Comparison of ENCODE assay signal across 16 cellular contexts in genomic region chrX:128460835-128461234, GRCh38.
DNase-seq lines count a peak whose midpoint lies in the region; TF ChIP-seq lines count a peak whose summit lies in the region.
"Had no signal": no experiment of that assay in that cellular context is flagged by ENCODE, and none has a peak within 500 bp of the region (broad histone marks: within the 10 kb centered on the region; RNA-seq: fewer than 3 reads in every experiment).

No MANE protein-coding gene starts in this region.

- no peak overlapping the region for H3K27ac Mint-ChIP-seq in nephron progenitor cell
- H3K27ac Mint-ChIP-seq: CD8-positive, alpha-beta T cell; stimulated activated naive B cell treated with anti-CD40 and anti-IgM and Interleukin-4, amounts not matched to agents 10 μg/mL and 1 μg/mL and 100 μg/mL, for 72 hours had no signal

- no peak overlapping the region for H3K4me3 Mint-ChIP-seq in nephron progenitor cell
- H3K4me3 Mint-ChIP-seq: CD8-positive, alpha-beta T cell; stimulated activated naive B cell treated with anti-CD40 and anti-IgM and Interleukin-4, amounts not matched to agents 10 μg/mL and 1 μg/mL and 100 μg/mL, for 72 hours had no signal

- no peaks in the 10 kb centered on the region for H3K36me3 Mint-ChIP-seq in nephron progenitor cell (ENCODE audit: low read depth)
- H3K36me3 Mint-ChIP-seq: CD8-positive, alpha-beta T cell; stimulated activated naive B cell treated with anti-CD40 and anti-IgM and Interleukin-4, amounts not matched to agents 10 μg/mL and 1 μg/mL and 100 μg/mL, for 72 hours had no signal

- in situ Hi-C loops in astrocyte of the cerebellum (cut with HindIII; ENCODE audit: low sequenced_read_pairs): no loop called here

- no peak overlapping the region for H3K4me3 ChIP-seq in astrocyte of the cerebellum (ENCODE audit: low read depth, low read length)
- H3K4me3 ChIP-seq: ascending aorta, lower lobe of right lung had no signal

- peaks cover 3% of the 10 kb centered on the region for H3K27me3 Mint-ChIP-seq in nephron progenitor cell (ENCODE audit: low read depth, poor library complexity)
- H3K27me3 Mint-ChIP-seq: stimulated activated naive B cell treated with anti-CD40 and anti-IgM and Interleukin-4, amounts not matched to agents 10 μg/mL and 1 μg/mL and 100 μg/mL, for 72 hours had no signal

- peaks cover 40% of the 10 kb centered on the region for H3K9me3 Mint-ChIP-seq in nephron progenitor cell

- DNase-seq in DMS53 (lab: John Stamatoyannopoulos, UW) (peak; percentile 22), DMS53 treated with DMSO at 0.1 percent for 48 hours (lab: John Stamatoyannopoulos, UW; ENCODE audit: unreplicated experiment) (no peak), NCI-H526 treated with DMSO at 0.1 percent for 48 hours (lab: John Stamatoyannopoulos, UW) (peak; percentile 32), astrocyte of the cerebellum (ENCODE audit: low read depth) (no peak), nephron progenitor cell (no peak), NCI-H1105 (lab: John Stamatoyannopoulos, UW) (no peak), DMS153 (lab: John Stamatoyannopoulos, UW) (no peak), UCSD-AML1 (lab: John Stamatoyannopoulos, UW; ENCODE audit: unreplicated experiment) (no peak)
- DNase-seq: activated effector memory CD4-positive, alpha-beta T cell treated with Interleukin-2 at 50 U/mL for 16 hours; CD8-positive, alpha-beta T cell; dermis blood vessel endothelial cell; lower lobe of right lung; NCI-H226; SHP77 treated with DMSO at 0.1 percent for 48 hours; stimulated activated naive B cell treated with anti-CD40 and anti-IgM and Interleukin-4, amounts not matched to agents 10 μg/mL and 1 μg/mL and 100 μg/mL, for 72 hours had no signal

- no peaks in the 10 kb centered on the region for H3K4me1 Mint-ChIP-seq in nephron progenitor cell
- H3K4me1 Mint-ChIP-seq: stimulated activated naive B cell treated with anti-CD40 and anti-IgM and Interleukin-4, amounts not matched to agents 10 μg/mL and 1 μg/mL and 100 μg/mL, for 72 hours had no signal

- peak; percentile 4 for TF ChIP-seq CTCF in astrocyte of the cerebellum (IDR thresholded peaks at IDR 0.05; ENCODE audit: low read depth, low read length, missing control alignments)
- peak; percentile 23 for TF ChIP-seq CTCF in nephron progenitor cell (IDR thresholded peaks at IDR 0.05)

Comparison
In these comparisons a context has a peak if more than half of its experiments do, and no peak if none do; other contexts are left out.
1. DNase-seq: peak in DMS53 (single experiment) and NCI-H526 treated with DMSO at 0.1 percent for 48 hours (single experiment); none in DMS53 treated with DMSO at 0.1 percent for 48 hours (single experiment), astrocyte of the cerebellum (single experiment), nephron progenitor cell (single experiment), NCI-H1105 (single experiment), DMS153 (single experiment) and UCSD-AML1 (single experiment).